In the genomic region with DNA sequence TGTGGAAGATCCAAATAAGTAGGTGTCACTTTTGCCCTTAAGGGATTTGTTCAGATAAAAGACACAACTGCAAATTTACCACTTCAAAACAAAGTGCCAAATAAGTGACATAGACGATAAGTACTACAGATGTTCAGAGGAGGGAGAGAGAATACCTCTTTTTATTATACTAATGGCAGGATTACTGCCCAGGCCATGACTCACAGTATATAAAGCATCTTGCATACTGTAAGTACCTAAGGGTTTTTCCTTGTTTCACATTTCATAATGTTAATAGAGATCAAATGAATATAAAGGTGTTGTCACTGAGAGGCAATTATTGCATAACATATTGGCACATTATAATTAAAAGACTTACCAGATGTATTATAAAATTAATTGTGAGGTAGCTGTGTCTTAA, we compare ENCODE assay signal across 21 cellular contexts. TPM values are rescaled to one million over a fixed set of nuclear protein-coding genes. Genes with fewer than 3 reads are reported as not detected.
A peak's percentile ranks its signal among the peaks of the same experiment; 100 is the strongest.
DNase-seq lines count a peak whose midpoint lies in the region; ATAC-seq and TF ChIP-seq lines count a peak whose summit lies in the region.
"Had no signal": no experiment of that assay in that cellular context is flagged by ENCODE, and none has a peak within 500 bp of the region (broad histone marks: within the 10 kb centered on the region; RNA-seq: fewer than 3 reads in every experiment).

No MANE protein-coding gene starts in this region.

- peaks cover 60% of the 10 kb centered on the region for H3K36me3 Mint-ChIP-seq in neural progenitor cell
- H3K36me3 Mint-ChIP-seq: CD4-positive, CD25-positive, alpha-beta regulatory T cell had no signal

- BruUV-seq in A673 (replicated peaks; lab: Mats Ljungman, UMichigan), result no TSS peak

- intact Hi-C loops in A673 (cut with micrococcal nuclease; ENCODE audit: unreplicated experiment), result no loop called here

- H3K9me3 Mint-ChIP-seq in neural progenitor cell, result peaks cover 18% of the 10 kb centered on the region
- H3K9me3 Mint-ChIP-seq: dendritic cell treated with granulocyte-macrophage colony-stimulating factor and Interleukin-4, amounts not matched to agents 40 ng/mL and 50 ng/mL, for 4 days; T-helper 2 cell treated with Interferon-gamma antibody and Interleukin-4, amounts not matched to agents 5 μg/mL and 100 μg/mL, for 36 hours had no signal

- H3K27ac Mint-ChIP-seq in neural progenitor cell, result no peak overlapping the region
- H3K27ac Mint-ChIP-seq: activated CD8-positive, alpha-beta T cell treated with anti-CD3 and anti-CD28 coated beads for 36 hours; dendritic cell treated with granulocyte-macrophage colony-stimulating factor and Interleukin-4, amounts not matched to agents 40 ng/mL and 50 ng/mL, for 4 days; naive thymus-derived CD8-positive, alpha-beta T cell; stimulated activated effector memory CD8-positive, alpha-beta T cell treated with anti-CD3 and anti-CD28 coated beads, Interleukin-12 subunit alpha, Interleukin-12 subunit beta, amount 100 ng/mL, for 72 hours; T-helper 2 cell treated with Interferon-gamma antibody and Interleukin-4, amounts not matched to agents 5 μg/mL and 100 μg/mL, for 36 hours had no signal

- no peaks in the 10 kb centered on the region for H3K9me3 ChIP-seq in A673 (ENCODE audit: low read depth, low read length, poor library complexity, severe bottlenecking)
- H3K9me3 ChIP-seq in SK-N-MC (ENCODE audit: low read depth, low read length), result peaks cover 11% of the 10 kb centered on the region; the same call in 1 of the 2 replicates
- H3K9me3 ChIP-seq in neural progenitor cell (ENCODE audit: low read depth), result no peaks in the 10 kb centered on the region
- H3K9me3 ChIP-seq in MG63, result no peaks in the 10 kb centered on the region
- H3K9me3 ChIP-seq: A549, adrenal gland, sigmoid colon had no signal

- H3K36me3 ChIP-seq in A673 (ENCODE audit: insufficient read depth, low read length, poor library complexity, severe bottlenecking), result peaks cover 38% of the 10 kb centered on the region
- H3K36me3 ChIP-seq in SK-N-MC (ENCODE audit: insufficient read depth, low read length), result peaks cover 69% of the 10 kb centered on the region
- H3K36me3 ChIP-seq in neural progenitor cell, result peaks cover 46% of the 10 kb centered on the region
- H3K36me3 ChIP-seq in MG63, result no peaks in the 10 kb centered on the region
- H3K36me3 ChIP-seq: adrenal gland had no signal

- POLR2A ChIA-PET in A673 (lab: Charles Lee; ENCODE audit: low non-redundant PET), result no interaction called here

- no peak overlapping the region for H3K4me2 ChIP-seq in neural progenitor cell
- H3K4me2 ChIP-seq: A549 had no signal

- H3K27ac ChIP-seq in A673 (ENCODE audit: low read depth, low read length, poor library complexity, severe bottlenecking) (no peak overlapping the region), SK-N-MC (0 out of 2 replicates have a peak overlapping the region, but pooled peaks have one; percentile 5), neural progenitor cell (no peak overlapping the region)
- H3K27ac ChIP-seq: A549, adrenal gland, sigmoid colon had no signal

- TF ChIP-seq CTCF in A673 (conservative IDR thresholded peaks at IDR 0.05; ENCODE audit: low read depth, low read length), result no peak
- no peak for TF ChIP-seq CTCF in fibroblast of pulmonary artery (IDR thresholded peaks at IDR 0.05; ENCODE audit: low read length, missing control alignments)
- TF ChIP-seq CTCF in neural progenitor cell (IDR thresholded peaks at IDR 0.05), result no peak

- H3K4me3 ChIP-seq in A673 (ENCODE audit: low read depth, low read length, poor library complexity, severe bottlenecking), result no peak overlapping the region
- no peak overlapping the region for H3K4me3 ChIP-seq in SK-N-MC
- no peak overlapping the region for H3K4me3 ChIP-seq in fibroblast of pulmonary artery (replicated peaks; ENCODE audit: low read depth, low read length)
- no peak overlapping the region for H3K4me3 ChIP-seq in neural progenitor cell
- no peak overlapping the region for H3K4me3 ChIP-seq in MG63
- H3K4me3 ChIP-seq: A549, adrenal gland, sigmoid colon had no signal

- no peak overlapping the region for H2AFZ ChIP-seq in neural progenitor cell (replicated peaks)

- DNase-seq in A673 (ENCODE audit: low spot score) (peak; percentile 23), ELR (ENCODE audit: low read depth) (peak; percentile 2), SK-N-MC (ENCODE audit: low read depth, low spot score) (no peak), fibroblast of pulmonary artery (ENCODE audit: low read depth) (peak; percentile 11), neural progenitor cell (ENCODE audit: low spot score) (no peak), MG63 (no peak), NCI-H1092 treated with DMSO at 0.1 percent for 48 hours (lab: John Stamatoyannopoulos, UW) (no peak)
- DNase-seq: activated CD8-positive, alpha-beta T cell treated with anti-CD3 and anti-CD28 coated beads for 36 hours; adrenal gland; CD4-positive, CD25-positive, alpha-beta regulatory T cell; H9; naive thymus-derived CD8-positive, alpha-beta T cell; NCI-H1694; NCI-H774; sigmoid colon had no signal

- H4K20me1 ChIP-seq in neural progenitor cell (ENCODE audit: low read depth), result peaks cover 20% of the 10 kb centered on the region

- no peaks in the 10 kb centered on the region for H3K27me3 Mint-ChIP-seq in neural progenitor cell (ENCODE audit: insufficient read depth, low read depth)
- H3K27me3 Mint-ChIP-seq: activated CD8-positive, alpha-beta T cell treated with anti-CD3 and anti-CD28 coated beads for 36 hours; CD4-positive, CD25-positive, alpha-beta regulatory T cell; dendritic cell treated with granulocyte-macrophage colony-stimulating factor and Interleukin-4, amounts not matched to agents 40 ng/mL and 50 ng/mL, for 4 days had no signal

- ATAC-seq in HG02973 (IDR thresholded peaks at IDR 0.05; ENCODE audit: unreplicated experiment), result no peak
- ATAC-seq: A549; activated CD8-positive, alpha-beta T cell treated with anti-CD3 and anti-CD28 coated beads for 36 hours; HepG2; naive thymus-derived CD8-positive, alpha-beta T cell; stimulated activated effector memory CD8-positive, alpha-beta T cell treated with anti-CD3 and anti-CD28 coated beads, Interleukin-12 subunit alpha, Interleukin-12 subunit beta, amount 100 ng/mL, for 72 hours had no signal

- no peaks in the 10 kb centered on the region for H3K27me3 ChIP-seq in A673 (replicated peaks; ENCODE audit: insufficient read depth, low read depth, low read length, poor library complexity)
- no peaks in the 10 kb centered on the region for H3K27me3 ChIP-seq in neural progenitor cell
- no peaks in the 10 kb centered on the region for H3K27me3 ChIP-seq in MG63
- H3K27me3 ChIP-seq: adrenal gland, sigmoid colon had no signal

- CTCF ChIA-PET in A673 (lab: Charles Lee), result no interaction called here

- no peak overlapping the region for H3K9ac ChIP-seq in SK-N-MC (ENCODE audit: insufficient read length)
- no peak overlapping the region for H3K9ac ChIP-seq in neural progenitor cell

- no peaks in the 10 kb centered on the region for H3K4me1 Mint-ChIP-seq in neural progenitor cell
- H3K4me1 Mint-ChIP-seq: CD4-positive, CD25-positive, alpha-beta regulatory T cell; naive thymus-derived CD8-positive, alpha-beta T cell; stimulated activated effector memory CD8-positive, alpha-beta T cell treated with anti-CD3 and anti-CD28 coated beads, Interleukin-12 subunit alpha, Interleukin-12 subunit beta, amount 100 ng/mL, for 72 hours had no signal

- peaks cover 69% of the 10 kb centered on the region for H3K79me2 ChIP-seq in neural progenitor cell (ENCODE audit: low read depth)

- peaks cover 46% of the 10 kb centered on the region for H3F3A ChIP-seq in neural progenitor cell (ENCODE audit: low read depth)

- no peaks in the 10 kb centered on the region for H3K4me1 ChIP-seq in A673 (ENCODE audit: insufficient read depth, low read length, poor library complexity, severe bottlenecking)
- no peaks in the 10 kb centered on the region for H3K4me1 ChIP-seq in neural progenitor cell
- H3K4me1 ChIP-seq: A549, adrenal gland, sigmoid colon had no signal

- no peak overlapping the region for H3K4me3 Mint-ChIP-seq in neural progenitor cell
- H3K4me3 Mint-ChIP-seq: activated CD8-positive, alpha-beta T cell treated with anti-CD3 and anti-CD28 coated beads for 36 hours; CD4-positive, CD25-positive, alpha-beta regulatory T cell; dendritic cell treated with granulocyte-macrophage colony-stimulating factor and Interleukin-4, amounts not matched to agents 40 ng/mL and 50 ng/mL, for 4 days; H9; naive thymus-derived CD8-positive, alpha-beta T cell; stimulated activated effector memory CD8-positive, alpha-beta T cell treated with anti-CD3 and anti-CD28 coated beads, Interleukin-12 subunit alpha, Interleukin-12 subunit beta, amount 100 ng/mL, for 72 hours; T-helper 2 cell treated with Interferon-gamma antibody and Interleukin-4, amounts not matched to agents 5 μg/mL and 100 μg/mL, for 36 hours had no signal

RNA-seq across cellular contexts. Expression of a gene that starts 46.4 kb away (rescaled TPM):
- total RNA-seq in A673 (2021), result 103 and 107 TPM in 2 replicates
- total RNA-seq in neural progenitor cell (ENCODE audit: low replicate concordance), result 183 and 244 TPM in 2 replicates
- 5.5 and 5.6 TPM in 2 replicates for total RNA-seq in MG63 (2014; rRNA removed; shearing (Covaris generic); ENCODE audit: low replicate concordance)
- total RNA-seq: HepG2; naive thymus-derived CD8-positive, alpha-beta T cell had no signal

Comparison
In these comparisons a context has a peak if more than half of its experiments do, and no peak if none do; other contexts are left out.
1. DNase-seq: peak in A673 (single experiment), ELR (single experiment) and fibroblast of pulmonary artery (single experiment); none in SK-N-MC (single experiment), neural progenitor cell (single experiment), MG63 (single experiment) and NCI-H1092 treated with DMSO at 0.1 percent for 48 hours (single experiment).
2. RNA of a gene that starts 46.4 kb away (total RNA-seq): 183 to 244 TPM in neural progenitor cell and 103 to 107 TPM in A673; 5.5 to 5.6 TPM in MG63; every median in the first group is over 10 times any median in the second.